In genomic region chr3:41933154-41933676, GRCh38 we compare ENCODE assay signal across 18 cellular contexts. TPM values are rescaled to one million over a fixed set of nuclear protein-coding genes. Genes with fewer than 3 reads are reported as not detected.
DNase-seq lines count a peak whose midpoint lies in the region; ATAC-seq, FAIRE-seq and TF ChIP-seq lines count a peak whose summit lies in the region.
"Had no signal": no experiment of that assay in that cellular context is flagged by ENCODE, and none has a peak within 500 bp of the region (broad histone marks: within the 10 kb centered on the region; RNA-seq: fewer than 3 reads in every experiment).

No MANE protein-coding gene starts in this region.

- no peak overlapping the region for H3K9ac ChIP-seq in HepG2 (ENCODE audit: insufficient read depth, low read depth, low read length)

- 97% methylated on average over 3 of the region's 3 CpGs for WGBS in HepG2 (ENCODE audit: low lambda C conversion rate)
- WGBS in right lobe of liver (ENCODE audit: insufficient coverage, low coverage, low lambda C conversion rate, missing lambda C conversion rate): 74% methylated on average over 3 of the region's 3 CpGs

- TF ChIP-seq EP300 in HepG2 (IDR thresholded peaks at IDR 0.05; ENCODE audit: low read depth in 2 of 2, low read length in 2 of 2) (no peak), HepG2 (CRISPR knock-in tag; IDR thresholded peaks at IDR 0.05; ENCODE audit: borderline replicate concordance) (no peak)

- ATAC-seq in HepG2: no peak
- no peak for ATAC-seq in right lobe of liver
- no peak for ATAC-seq in stimulated activated memory B cell treated with anti-CD40 and anti-IgM and Interleukin-4, amounts not matched to agents 10 μg/mL and 1 μg/mL and 100 μg/mL, for 72 hours
- ATAC-seq: A549; activated CD8-positive, alpha-beta T cell treated with anti-CD3 and anti-CD28 coated beads for 36 hours; activated naive CD4-positive, alpha-beta T cell treated with anti-CD3 and anti-CD28 coated beads, Interleukin-2, amount 50 U/mL, for 72 hours; effector memory CD8-positive, alpha-beta T cell; T-cell had no signal

- DNase-seq in HepG2 (ENCODE audit: low spot score) (no peak), right lobe of liver (no peak), astrocyte of the spinal cord (ENCODE audit: low read depth, low spot score) (peak; percentile 41), kidney glomerular epithelial cell (lab: John Stamatoyannopoulos, UW) (peak; percentile 46), GM20000 (ENCODE audit: low spot score) (no peak), mesenteric fat pad (ENCODE audit: low spot score) (no peak)
- DNase-seq in activated CD4-positive, alpha-beta T cell treated with anti-CD3 and anti-CD28 coated beads, Interleukin-2, amount 10 ng/mL, durations not matched to agents 24 days and 14 days: no peak
- DNase-seq: activated CD8-positive, alpha-beta T cell treated with anti-CD3 and anti-CD28 coated beads for 36 hours; effector memory CD8-positive, alpha-beta T cell; MV-4-11; NCI-H69; nucleus accumbens; T-cell had no signal

- no peaks in the 10 kb centered on the region for H3K27me3 ChIP-seq in HepG2 (ENCODE audit: control insufficient read depth in 1 of 2, insufficient read depth in 2 of 2, low read length in 2 of 2)
- no peaks in the 10 kb centered on the region for H3K27me3 ChIP-seq in right lobe of liver
- H3K27me3 ChIP-seq: tibial nerve had no signal

- no peaks in the 10 kb centered on the region for H3K79me2 ChIP-seq in HepG2 (ENCODE audit: insufficient read depth, low read length)

- H3K4me3 Mint-ChIP-seq in activated CD4-positive, alpha-beta T cell treated with anti-CD3 and anti-CD28 coated beads, Interleukin-2, amount 10 ng/mL, durations not matched to agents 24 days and 14 days: no peak overlapping the region
- no peak overlapping the region for H3K4me3 Mint-ChIP-seq in stimulated activated memory B cell treated with anti-CD40 and anti-IgM and Interleukin-4, amounts not matched to agents 10 μg/mL and 1 μg/mL and 100 μg/mL, for 72 hours
- H3K4me3 Mint-ChIP-seq: activated CD8-positive, alpha-beta T cell treated with anti-CD3 and anti-CD28 coated beads for 36 hours; effector memory CD8-positive, alpha-beta T cell; T-cell had no signal

- POLR2A ChIA-PET in HepG2 (lab: Yijun Ruan, JAX): no interaction called here

- H3K36me3 ChIP-seq in HepG2 (replicated peaks in 1 of 2; ENCODE audit: control insufficient read depth in 1 of 2, insufficient read depth in 2 of 2, low read length in 2 of 2) (no peaks in the 10 kb centered on the region), right lobe of liver (no peaks in the 10 kb centered on the region)

- no peak for FAIRE-seq in HepG2 (lab: Jason Lieb, UNC)
- FAIRE-seq: A549, H1 had no signal

- H3K4me3 ChIP-seq in HepG2 (replicated peaks in 1 of 3; ENCODE audit: insufficient read depth in 1 of 3, low read depth in 2 of 3, low read length in 3 of 3) (no peak overlapping the region), right lobe of liver (no peak overlapping the region), astrocyte of the spinal cord (ENCODE audit: low read depth, low read length) (no peak overlapping the region)
- H3K4me3 ChIP-seq: A549, tibial nerve had no signal

- intact Hi-C loops in HepG2 (cut with micrococcal nuclease; ENCODE audit: unreplicated experiment) (no loop called here), right lobe of liver (cut with DNase I) (no loop called here)
- intact Hi-C loops in activated CD4-positive, alpha-beta T cell treated with anti-CD3 and anti-CD28 coated beads, Interleukin-2, amount 10 ng/mL, durations not matched to agents 24 days and 14 days (cut with micrococcal nuclease): no loop called here

- CTCF ChIA-PET in HepG2 (lab: Yijun Ruan, JAX; ENCODE audit: low intra/inter-chr PET ratio, low total read pairs): no interaction called here

- H3K4me1 ChIP-seq in HepG2 (ENCODE audit: insufficient read depth, low read length): no peaks in the 10 kb centered on the region
- H3K4me1 ChIP-seq in right lobe of liver: no peaks in the 10 kb centered on the region
- H3K4me1 ChIP-seq: A549, tibial nerve had no signal

- no peak overlapping the region for H3K27ac Mint-ChIP-seq in activated CD4-positive, alpha-beta T cell treated with anti-CD3 and anti-CD28 coated beads, Interleukin-2, amount 10 ng/mL, durations not matched to agents 24 days and 14 days
- H3K27ac Mint-ChIP-seq in stimulated activated memory B cell treated with anti-CD40 and anti-IgM and Interleukin-4, amounts not matched to agents 10 μg/mL and 1 μg/mL and 100 μg/mL, for 72 hours: no peak overlapping the region
- H3K27ac Mint-ChIP-seq: activated CD8-positive, alpha-beta T cell treated with anti-CD3 and anti-CD28 coated beads for 36 hours; activated naive CD4-positive, alpha-beta T cell treated with anti-CD3 and anti-CD28 coated beads, Interleukin-2, amount 50 U/mL, for 72 hours; T-cell had no signal

- H2AFZ ChIP-seq in HepG2 (ENCODE audit: low read length): no peak overlapping the region

- no TSS peak for BruUV-seq in HepG2 (replicated peaks; lab: Mats Ljungman, UMichigan)

- peaks cover 6% of the 10 kb centered on the region for H3K9me3 Mint-ChIP-seq in activated CD4-positive, alpha-beta T cell treated with anti-CD3 and anti-CD28 coated beads, Interleukin-2, amount 10 ng/mL, durations not matched to agents 24 days and 14 days
- H3K9me3 Mint-ChIP-seq in stimulated activated memory B cell treated with anti-CD40 and anti-IgM and Interleukin-4, amounts not matched to agents 10 μg/mL and 1 μg/mL and 100 μg/mL, for 72 hours: peaks cover 3% of the 10 kb centered on the region
- H3K9me3 Mint-ChIP-seq: activated naive CD4-positive, alpha-beta T cell treated with anti-CD3 and anti-CD28 coated beads, Interleukin-2, amount 50 U/mL, for 72 hours; effector memory CD8-positive, alpha-beta T cell; T-cell had no signal

- H4K20me1 ChIP-seq in HepG2 (ENCODE audit: insufficient read depth, low read length): no peaks in the 10 kb centered on the region; the same call in 1 of the 2 replicates

- TF ChIP-seq CTCF in HepG2 (CRISPR knock-in tag; IDR thresholded peaks at IDR 0.05): no peak
- no peak for TF ChIP-seq CTCF in right lobe of liver (IDR thresholded peaks at IDR 0.05)
- TF ChIP-seq CTCF in astrocyte of the spinal cord (IDR thresholded peaks at IDR 0.05; ENCODE audit: low read depth, low read length): no peak
- no peak for TF ChIP-seq CTCF in GM20000 (IDR thresholded peaks at IDR 0.05; ENCODE audit: extremely low read depth, missing control alignments)

- H3K27me3 Mint-ChIP-seq in activated CD4-positive, alpha-beta T cell treated with anti-CD3 and anti-CD28 coated beads, Interleukin-2, amount 10 ng/mL, durations not matched to agents 24 days and 14 days: no peaks in the 10 kb centered on the region
- H3K27me3 Mint-ChIP-seq in stimulated activated memory B cell treated with anti-CD40 and anti-IgM and Interleukin-4, amounts not matched to agents 10 μg/mL and 1 μg/mL and 100 μg/mL, for 72 hours: no peaks in the 10 kb centered on the region
- H3K27me3 Mint-ChIP-seq: activated CD8-positive, alpha-beta T cell treated with anti-CD3 and anti-CD28 coated beads for 36 hours; effector memory CD8-positive, alpha-beta T cell; T-cell had no signal

- peaks cover 15% of the 10 kb centered on the region for H3K36me3 Mint-ChIP-seq in activated CD4-positive, alpha-beta T cell treated with anti-CD3 and anti-CD28 coated beads, Interleukin-2, amount 10 ng/mL, durations not matched to agents 24 days and 14 days (ENCODE audit: low read depth)
- H3K36me3 Mint-ChIP-seq in stimulated activated memory B cell treated with anti-CD40 and anti-IgM and Interleukin-4, amounts not matched to agents 10 μg/mL and 1 μg/mL and 100 μg/mL, for 72 hours: peaks cover 60% of the 10 kb centered on the region

- in situ Hi-C loops in HepG2 (cut with HindIII; ENCODE audit: extremely low pct_ligation_motif_present, low pct_unique_long_range_greater_than_20kb): no loop called here
- in situ Hi-C loops in astrocyte of the spinal cord (cut with HindIII; ENCODE audit: low sequenced_read_pairs): no loop called here

- no peak for TF ChIP-seq RAD21 in HepG2 (CRISPR knock-in tag; IDR thresholded peaks at IDR 0.05)

- H3K4me1 Mint-ChIP-seq in activated CD4-positive, alpha-beta T cell treated with anti-CD3 and anti-CD28 coated beads, Interleukin-2, amount 10 ng/mL, durations not matched to agents 24 days and 14 days: no peaks in the 10 kb centered on the region
- H3K4me1 Mint-ChIP-seq in stimulated activated memory B cell treated with anti-CD40 and anti-IgM and Interleukin-4, amounts not matched to agents 10 μg/mL and 1 μg/mL and 100 μg/mL, for 72 hours: peaks cover 8% of the 10 kb centered on the region

- no peak overlapping the region for H3K27ac ChIP-seq in HepG2 (ENCODE audit: extremely low read length, insufficient read depth, low read length)
- no peak overlapping the region for H3K27ac ChIP-seq in right lobe of liver
- H3K27ac ChIP-seq: A549, tibial nerve had no signal

- no peak for TF ChIP-seq POLR2A in HepG2 (IDR thresholded peaks at IDR 0.05; ENCODE audit: insufficient read depth in 1 of 2, low read depth in 2 of 2, low read length in 2 of 2)
- no peak for TF ChIP-seq POLR2A in right lobe of liver (IDR thresholded peaks at IDR 0.05)

- H3K4me2 ChIP-seq in HepG2 (ENCODE audit: low read depth, low read length): no peak overlapping the region
- H3K4me2 ChIP-seq: A549 had no signal

- H3K9me3 ChIP-seq in HepG2 (ENCODE audit: low read length): no peaks in the 10 kb centered on the region
- no peaks in the 10 kb centered on the region for H3K9me3 ChIP-seq in right lobe of liver
- H3K9me3 ChIP-seq: A549, tibial nerve had no signal

RNA-seq across cellular contexts. Expression of gene ULK4, which starts 28.7 kb away (rescaled TPM):
- total RNA-seq in HepG2 (2016; rRNA removed; fragmentation: Illumina TruSeq; extraction: Trizol) (9.0 and 11.8 TPM in 2 replicates), right lobe of liver (1 to 10 TPM; 2.8 to 5.6 (median 4.9) TPM), mesenteric fat pad (7.9 TPM)
- 8.1 and 9.0 TPM in 2 replicates for total RNA-seq in HepG2 (2016; cell fraction: cytosol; rRNA removed; fragmentation: Illumina TruSeq; extraction: Trizol; ENCODE audit: low read depth)
- 10.5 and 11.3 TPM in 2 replicates for total RNA-seq in HepG2 (2016; cell fraction: insoluble cytoplasmic fraction; rRNA removed; fragmentation: Illumina TruSeq; extraction: Trizol)
- total RNA-seq in HepG2 (2016; cell fraction: membrane; rRNA removed; fragmentation: Illumina TruSeq; extraction: Trizol): 10.1 and 11.3 TPM in 2 replicates
- 30.1 and 34.2 TPM in 2 replicates for total RNA-seq in HepG2 (2016; cell fraction: nucleus; rRNA removed; fragmentation: Illumina TruSeq; extraction: Trizol)
- 4.8 and 6.7 TPM in 2 replicates for polyA plus RNA-seq in HepG2 (2011; rRNA removed)
- polyA plus RNA-seq in HepG2 (2011; cell fraction: cytosol; rRNA removed): 3.2 and 4.8 TPM in 2 replicates
- 3.9 and 4.0 TPM in 2 replicates for polyA plus RNA-seq in HepG2 (2011; cell fraction: nucleus; rRNA removed)
- polyA plus RNA-seq in HepG2 (2012): 5.1 and 6.6 TPM in 2 replicates
- 3.7 and 4.0 TPM in 2 replicates for polyA plus RNA-seq in HepG2 (2016; cell fraction: cytosol; fragmentation: Illumina TruSeq; extraction: Trizol; ENCODE audit: low read depth)
- 5.0 and 5.8 TPM in 2 replicates for polyA plus RNA-seq in HepG2 (2016; cell fraction: insoluble cytoplasmic fraction; fragmentation: Illumina TruSeq; extraction: Trizol; ENCODE audit: low read depth)
- 5.0 TPM in 2 replicates for polyA plus RNA-seq in HepG2 (2016; cell fraction: membrane; fragmentation: Illumina TruSeq; extraction: Trizol; ENCODE audit: low read depth)
- 4.6 and 4.8 TPM in 2 replicates for polyA plus RNA-seq in HepG2 (2016; cell fraction: nucleus; fragmentation: Illumina TruSeq; extraction: Trizol; ENCODE audit: insufficient read depth, low read depth)
- 11.5 and 14.4 TPM in 2 replicates for polyA minus RNA-seq in HepG2 (2011; rRNA and poly(A)+ RNA removed; ENCODE audit: low replicate concordance)
- polyA minus RNA-seq in HepG2 (2011; cell fraction: cytosol; rRNA and poly(A)+ RNA removed): 2.4 and 2.8 TPM in 2 replicates
- 34.6 and 36.6 TPM in 2 replicates for polyA minus RNA-seq in HepG2 (2011; cell fraction: nucleus; rRNA and poly(A)+ RNA removed)
- total RNA-seq in activated CD4-positive, alpha-beta T cell treated with anti-CD3 and anti-CD28 coated beads, Interleukin-2, amount 10 ng/mL, durations not matched to agents 24 days and 14 days: 6.3 and 10.2 TPM in 2 replicates

Comparison
In these comparisons a context has a peak if more than half of its experiments do, and no peak if none do; other contexts are left out.
1. DNase-seq: peak in astrocyte of the spinal cord (single experiment) and kidney glomerular epithelial cell (single experiment); none in HepG2 (single experiment), right lobe of liver (0 of 3), GM20000 (single experiment), activated CD4-positive, alpha-beta T cell treated with anti-CD3 and anti-CD28 coated beads, Interleukin-2, amount 10 ng/mL, durations not matched to agents 24 days and 14 days (single experiment) and mesenteric fat pad (single experiment).